In genomic region chr18:22349966-22350365, GRCh38 we compare ENCODE assay signal across 23 cellular contexts.
DNase-seq lines count a peak whose midpoint lies in the region; ATAC-seq and TF ChIP-seq lines count a peak whose summit lies in the region.
"Had no signal": no experiment of that assay in that cellular context is flagged by ENCODE, and none has a peak within 500 bp of the region (broad histone marks: within the 10 kb centered on the region; RNA-seq: fewer than 3 reads in every experiment).

No MANE protein-coding gene starts in this region.

- WGBS in lower leg skin, 2 donors: 67 to 75% methylated on average over 8 of the region's 8 CpGs

- H3K9me3 Mint-ChIP-seq in activated naive CD4-positive, alpha-beta T cell treated with anti-CD3 and anti-CD28 coated beads, Interleukin-2, amount 50 U/mL, for 24 hours: peaks cover 6% of the 10 kb centered on the region
- H3K9me3 Mint-ChIP-seq: activated CD4-positive, alpha-beta memory T cell treated with anti-CD3 and anti-CD28 coated beads for 36 hours; activated naive CD8-positive, alpha-beta T cell treated with anti-CD3 and anti-CD28 coated beads, Interleukin-2, amount 10 ng/mL, durations not matched to agents 7 days and 5 days; activated T-cell treated with anti-CD3 and anti-CD28 coated beads, Interleukin-2, amount 50 U/mL, for 24 hours had no signal

- TF ChIP-seq POLR2A in lower leg skin (IDR thresholded peaks at IDR 0.05): no peak

- H3K27ac Mint-ChIP-seq in activated naive CD4-positive, alpha-beta T cell treated with anti-CD3 and anti-CD28 coated beads, Interleukin-2, amount 50 U/mL, for 24 hours: peak overlapping the region; percentile 6
- H3K27ac Mint-ChIP-seq: activated CD4-positive, alpha-beta memory T cell treated with anti-CD3 and anti-CD28 coated beads for 36 hours; activated naive CD8-positive, alpha-beta T cell treated with anti-CD3 and anti-CD28 coated beads, Interleukin-2, amount 10 ng/mL, durations not matched to agents 7 days and 5 days had no signal

- no peak for ATAC-seq in HG03108 (IDR thresholded peaks at IDR 0.05; ENCODE audit: unreplicated experiment)
- ATAC-seq: mucosa of descending colon had no signal

- TF ChIP-seq CTCF in ascending aorta (IDR thresholded peaks at IDR 0.05): no peak
- TF ChIP-seq CTCF in tibial artery (IDR thresholded peaks at IDR 0.05): no peak
- TF ChIP-seq CTCF in lower leg skin (IDR thresholded peaks at IDR 0.05): no peak

- no peak overlapping the region for H3K4me3 Mint-ChIP-seq in activated naive CD4-positive, alpha-beta T cell treated with anti-CD3 and anti-CD28 coated beads, Interleukin-2, amount 50 U/mL, for 24 hours
- H3K4me3 Mint-ChIP-seq: activated T-cell treated with anti-CD3 and anti-CD28 coated beads, Interleukin-2, amount 50 U/mL, for 24 hours had no signal

- no peaks in the 10 kb centered on the region for H3K9me3 ChIP-seq in ascending aorta
- H3K9me3 ChIP-seq in tibial artery: no peaks in the 10 kb centered on the region
- H3K9me3 ChIP-seq: mucosa of descending colon, SJCRH30 had no signal

- H3K27me3 Mint-ChIP-seq in activated naive CD4-positive, alpha-beta T cell treated with anti-CD3 and anti-CD28 coated beads, Interleukin-2, amount 50 U/mL, for 24 hours: peaks cover 31% of the 10 kb centered on the region

- intact Hi-C loops in ascending aorta (cut with DNase I): loop anchor here (1.0 to 5.0 kb wide), 8 partner anchors 63 to 582 kb away; partner anchors contain the start of genes GATA6 and RBBP8
- intact Hi-C loops in tibial artery (cut with DNase I; ENCODE audit: low total_unique reads): loop anchor here (5.0 to 10.0 kb wide), 3 partner anchors 178 to 885 kb away; no protein-coding TSS in a partner anchor
- intact Hi-C loops in lower leg skin (cut with DNase I; ENCODE audit: low total_unique reads): no loop called here

- H3K4me1 ChIP-seq in ascending aorta: peaks cover 7 to 21% of the 10 kb centered on the region in 2 donors
- peaks cover 0 to 45% (median 18%) of the 10 kb centered on the region in 4 donors for H3K4me1 ChIP-seq in tibial artery
- H3K4me1 ChIP-seq: SJCRH30 had no signal

- DNase-seq in activated naive CD4-positive, alpha-beta T cell treated with Interleukin-2 at 50 U/mL for 16 hours: no peak
- DNase-seq in ascending aorta (ENCODE audit: low spot score in 2 of 2) (no peak), iris pigment epithelial cell (ENCODE audit: low read depth) (peak; percentile 39), tibial artery (no peak), lower leg skin (ENCODE audit: low spot score in 2 of 2) (no peak), SKM-1 treated with dmso at 0.1 percent for 144 hours (lab: John Stamatoyannopoulos, UW; ENCODE audit: unreplicated experiment) (no peak)
- DNase-seq: activated CD4-positive, alpha-beta memory T cell treated with anti-CD3 and anti-CD28 coated beads for 36 hours; activated naive CD8-positive, alpha-beta T cell treated with anti-CD3 and anti-CD28 coated beads, Interleukin-2, amount 10 ng/mL, durations not matched to agents 7 days and 5 days; activated T-cell treated with anti-CD3 and anti-CD28 coated beads, Interleukin-2, amount 50 U/mL, for 24 hours; central memory CD4-positive, alpha-beta T cell; DMS153; effector CD4-positive, alpha-beta T cell; hypothalamus; mucosa of descending colon; NCI-H2081 treated with DMSO at 0.1 percent for 48 hours; NCI-H524; occipital lobe; SJCRH30; stimulated activated CD4-positive, alpha-beta T cell treated with anti-CD3 and anti-CD28 coated beads, Interleukin-2, amount 100 ng/mL, for 24 hours had no signal

- no peaks in the 10 kb centered on the region for H3K36me3 Mint-ChIP-seq in activated naive CD4-positive, alpha-beta T cell treated with anti-CD3 and anti-CD28 coated beads, Interleukin-2, amount 50 U/mL, for 24 hours
- H3K36me3 Mint-ChIP-seq: activated CD4-positive, alpha-beta memory T cell treated with anti-CD3 and anti-CD28 coated beads for 36 hours; activated naive CD8-positive, alpha-beta T cell treated with anti-CD3 and anti-CD28 coated beads, Interleukin-2, amount 10 ng/mL, durations not matched to agents 7 days and 5 days had no signal

- H3K27me3 ChIP-seq in ascending aorta (no peaks in the 10 kb centered on the region), tibial artery (no peaks in the 10 kb centered on the region)
- H3K27me3 ChIP-seq: SJCRH30 had no signal

- peak overlapping the region in 1 of 2 donors; percentile 66 for H3K4me3 ChIP-seq in ascending aorta
- peak overlapping the region; percentile 58 to 77 for H3K4me3 ChIP-seq in tibial artery
- H3K4me3 ChIP-seq in lower leg skin (ENCODE audit: low read depth, poor library complexity, severe bottlenecking): no peak overlapping the region
- H3K4me3 ChIP-seq: BLaER1 treated with 17β-estradiol and CSF1 and Interleukin-3, amounts not matched to agents 10 nM and 100 nM; mucosa of descending colon; SJCRH30 had no signal

- H3K36me3 ChIP-seq in ascending aorta: no peaks in the 10 kb centered on the region
- H3K36me3 ChIP-seq in tibial artery: no peaks in the 10 kb centered on the region
- H3K36me3 ChIP-seq: BLaER1 treated with 17β-estradiol and CSF1 and Interleukin-3, amounts not matched to agents 10 nM and 100 nM; SJCRH30 had no signal

- peaks cover 5% of the 10 kb centered on the region for H3K4me1 Mint-ChIP-seq in activated naive CD4-positive, alpha-beta T cell treated with anti-CD3 and anti-CD28 coated beads, Interleukin-2, amount 50 U/mL, for 24 hours

- H3K27ac ChIP-seq in ascending aorta: peak overlapping the region; percentile 93 to 97
- H3K27ac ChIP-seq in tibial artery: peak overlapping the region; percentile 85 to 92
- H3K27ac ChIP-seq: BLaER1 treated with 17β-estradiol and CSF1 and Interleukin-3, amounts not matched to agents 10 nM and 100 nM; KMS-11; SJCRH30 had no signal
